Comparison of ENCODE assay signal across 9 cellular contexts in genomic region chr3:58271901-58272501, GRCh38. TPM values are rescaled to one million over a fixed set of nuclear protein-coding genes. Genes with fewer than 3 reads are reported as not detected.
DNase-seq lines count a peak whose midpoint lies in the region; ATAC-seq, FAIRE-seq and TF ChIP-seq lines count a peak whose summit lies in the region.
"Had no signal": no experiment of that assay in that cellular context is flagged by ENCODE, and none has a peak within 500 bp of the region (broad histone marks: within the 10 kb centered on the region; RNA-seq: fewer than 3 reads in every experiment).

No MANE protein-coding gene starts in this region.

- no peak for DNase-seq in right cardiac atrium
- DNase-seq in left ventricle myocardium superior: no peak
- peak; percentile 4 for DNase-seq in T1000 (lab: John Stamatoyannopoulos, UW)
- DNase-seq in foreskin keratinocyte: peak; percentile 57 to 78
- DNase-seq in GM12891 (ENCODE audit: insufficient read length, low spot score): no peak
- no peak for DNase-seq in NCI-H524 (lab: John Stamatoyannopoulos, UW)
- DNase-seq in gastrocnemius medialis: no peak

- FAIRE-seq in GM12891 (lab: Jason Lieb, UNC): no peak

- H3K4me3 ChIP-seq in right cardiac atrium (ENCODE audit: low read length): no peak overlapping the region
- no peak overlapping the region for H3K4me3 ChIP-seq in gastrocnemius medialis
- H3K4me3 ChIP-seq: right atrium auricular region had no signal

- ATAC-seq in right cardiac atrium (peak; percentile 48 to 81), left ventricle myocardium superior (no peak), foreskin keratinocyte (peak; percentile 94), HG03139 (IDR thresholded peaks at IDR 0.05; ENCODE audit: unreplicated experiment) (no peak), gastrocnemius medialis (no peak)

- H3K9me3 ChIP-seq in right cardiac atrium (ENCODE audit: control insufficient read depth, low read length): no peaks in the 10 kb centered on the region
- no peaks in the 10 kb centered on the region for H3K9me3 ChIP-seq in gastrocnemius medialis
- H3K9me3 ChIP-seq: right atrium auricular region had no signal

- H3K27ac ChIP-seq in right cardiac atrium (ENCODE audit: low read length): no peak overlapping the region
- H3K27ac ChIP-seq in foreskin keratinocyte: peak overlapping the region; percentile 13
- no peak overlapping the region for H3K27ac ChIP-seq in gastrocnemius medialis

- TF ChIP-seq POLR2A in GM12891 (IDR thresholded peaks at IDR 0.05; ENCODE audit: low read depth, low read length) (no peak), gastrocnemius medialis (IDR thresholded peaks at IDR 0.05) (no peak)

- H3K4me1 ChIP-seq in right cardiac atrium (ENCODE audit: control insufficient read depth, insufficient read depth, low read length) (peaks cover 2% of the 10 kb centered on the region), foreskin keratinocyte (peaks cover 11% of the 10 kb centered on the region), gastrocnemius medialis (peaks cover 0 to 7% of the 10 kb centered on the region in 2 donors)

- no peak for TF ChIP-seq CTCF in foreskin keratinocyte (conservative IDR thresholded peaks at IDR 0.05)
- TF ChIP-seq CTCF in gastrocnemius medialis (IDR thresholded peaks at IDR 0.05 in 4 of 5, conservative IDR thresholded peaks at IDR 0.05 in 1 of 5): no peak

- H3K36me3 ChIP-seq in gastrocnemius medialis: peaks cover 0 to 13% of the 10 kb centered on the region in 2 donors

- in situ Hi-C loops in gastrocnemius medialis (cut with MboI; ENCODE audit: low sequenced_read_pairs in 4 of 4): no loop called here

- no peaks in the 10 kb centered on the region for H3K27me3 ChIP-seq in right cardiac atrium (ENCODE audit: control insufficient read depth, insufficient read depth)
- H3K27me3 ChIP-seq in foreskin keratinocyte: no peaks in the 10 kb centered on the region
- H3K27me3 ChIP-seq in gastrocnemius medialis: no peaks in the 10 kb centered on the region
- H3K27me3 ChIP-seq: right atrium auricular region had no signal

- intact Hi-C loops in right cardiac atrium (cut with DNase I): no loop called here
- intact Hi-C loops in left ventricle myocardium superior (cut with micrococcal nuclease): no loop called here
- intact Hi-C loops in gastrocnemius medialis (cut with DNase I; ENCODE audit: low total_unique reads): no loop called here

- 81% methylated on average over 7 of the region's 7 CpGs for WGBS in right cardiac atrium

TF ChIP-seq in GM12891, 5 proteins besides CTCF, POLR2A, EP300 and RAD21:
- TF ChIP-seq PAX5 (IDR thresholded peaks at IDR 0.05; ENCODE audit: insufficient read depth, low read length, severe bottlenecking) (no peak), SPI1 (IDR thresholded peaks at IDR 0.05; ENCODE audit: low read depth, low read length) (no peak), POU2F2 (IDR thresholded peaks at IDR 0.05; ENCODE audit: low read depth, low read length) (no peak), POLR2AphosphoS5 (IDR thresholded peaks at IDR 0.05; ENCODE audit: low read depth, low read length) (no peak), TAF1 (IDR thresholded peaks at IDR 0.05; ENCODE audit: low read depth, low read length) (no peak)
TF ChIP-seq in GM12891: peak in this region for 0.

RNA-seq across cellular contexts. Expression of gene RPP14, which starts 34.0 kb away (rescaled TPM):
- 10 to 100 TPM; 15.7 to 24.9 (median 18.3) TPM for total RNA-seq in right cardiac atrium
- 26.0 TPM for polyA plus RNA-seq in right cardiac atrium
- 25.0 TPM for total RNA-seq in left ventricle myocardium superior
- total RNA-seq in foreskin keratinocyte: 13.5 and 13.6 TPM in 2 replicates
- polyA plus RNA-seq in foreskin keratinocyte: 8.3 and 8.7 TPM in 2 replicates
- 5.9 TPM for polyA plus RNA-seq in GM12891 (2012; ENCODE audit: low read depth, missing spikeins)
- 10 to 100 TPM; 16.6 to 28.9 (median 17.1) TPM for total RNA-seq in gastrocnemius medialis

RNA-seq across cellular contexts. Expression of gene HTD2, which starts 34.3 kb away (rescaled TPM):
- total RNA-seq in right cardiac atrium (10 to 100 TPM; 10.1 to 16.9 (median 12.2) TPM), left ventricle myocardium superior (14.9 TPM), foreskin keratinocyte (6.5 and 7.5 TPM in 2 replicates), gastrocnemius medialis (10 to 100 TPM; 14.1 to 26.2 (median 21.7) TPM)
- polyA plus RNA-seq in right cardiac atrium (15.5 TPM), foreskin keratinocyte (5.2 and 7.0 TPM in 2 replicates)
- polyA plus RNA-seq in GM12891 (2012; ENCODE audit: low read depth, missing spikeins): 2.8 TPM

RNA-seq across cellular contexts. Expression of gene ABHD6, which starts 34.4 kb away (rescaled TPM):
- 10 to 100 TPM in 3 of 4 donors, 1 to 10 TPM in 1; 6.1 to 13.4 (median 10.8) TPM for total RNA-seq in right cardiac atrium
- polyA plus RNA-seq in right cardiac atrium: 8.3 TPM
- total RNA-seq in left ventricle myocardium superior: 9.1 TPM
- 7.4 and 8.5 TPM in 2 replicates for total RNA-seq in foreskin keratinocyte
- polyA plus RNA-seq in foreskin keratinocyte: 3.9 and 6.3 TPM in 2 replicates
- polyA plus RNA-seq in GM12891 (2012; ENCODE audit: low read depth, missing spikeins): 2.8 TPM
- total RNA-seq in gastrocnemius medialis: 10 to 100 TPM in 2 of 4 donors, 1 to 10 TPM in 2; 5.8 to 14.0 (median 9.6) TPM

Comparison
In these comparisons a context has a peak if more than half of its experiments do, and no peak if none do; other contexts are left out.
1. ATAC-seq: peak in right cardiac atrium (2 of 2) and foreskin keratinocyte (single experiment); none in left ventricle myocardium superior (single experiment), HG03139 (single experiment) and gastrocnemius medialis (0 of 2).
2. DNase-seq: peak in T1000 (single experiment) and foreskin keratinocyte (2 of 2); none in right cardiac atrium (0 of 3), left ventricle myocardium superior (single experiment), GM12891 (single experiment), NCI-H524 (0 of 2) and gastrocnemius medialis (0 of 2).